33 cellular contexts compared by ENCODE assay signal in genomic region chr4:108946237-108946636, GRCh38.
"Had no signal": no experiment of that assay in that cellular context is flagged by ENCODE, and none has a peak within 500 bp of the region (broad histone marks: within the 10 kb centered on the region; RNA-seq: fewer than 3 reads in every experiment).

No MANE protein-coding gene starts in this region.

- H3K27me3 ChIP-seq: adrenal gland, ascending aorta, body of pancreas, brain microvascular endothelial cell, breast epithelium, cardiac muscle cell had no signal

- H3K4me1 ChIP-seq: adrenal gland, ascending aorta, body of pancreas, breast epithelium had no signal

- H3K9me3 ChIP-seq: adrenal gland, ascending aorta, body of pancreas, breast epithelium had no signal

- DNase-seq: activated effector memory CD4-positive, alpha-beta T cell treated with anti-CD3 and anti-CD28 coated beads, Interleukin-2, amount 50 U/mL, for 16 hours; activated effector memory CD4-positive, alpha-beta T cell treated with Interleukin-2 at 50 U/mL for 16 hours; activated gamma-delta T cell; activated gamma-delta T cell treated with Interleukin-2 at 50 U/mL for 16 hours; activated naive CD4-positive, alpha-beta T cell; activated naive CD4-positive, alpha-beta T cell treated with anti-CD3 and anti-CD28 coated beads for 36 hours; activated naive CD4-positive, alpha-beta T cell treated with anti-CD3 and anti-CD28 coated beads, Interleukin-2, amount 10 ng/mL, durations not matched to agents 7 days and 5 days; activated naive CD4-positive, alpha-beta T cell treated with anti-CD3 and anti-CD28 coated beads, Interleukin-2, amount 50 U/mL, for 16 hours; activated naive CD4-positive, alpha-beta T cell treated with Interleukin-2 at 50 U/mL for 16 hours; activated naive CD8-positive, alpha-beta T cell treated with anti-CD3 and anti-CD28 coated beads for 36 hours; activated naive CD8-positive, alpha-beta T cell treated with anti-CD3 and anti-CD28 coated beads, Interleukin-2, amount 10 ng/mL, durations not matched to agents 7 days and 5 days; activated naive CD8-positive, alpha-beta T cell treated with anti-CD3 and anti-CD28 coated beads, Interleukin-2, amount 50 U/mL, for 24 hours; activated T-cell treated with anti-CD3 and anti-CD28 coated beads, Interleukin-2, amount 50 U/mL, for 24 hours; activated T-cell treated with anti-CD3 and anti-CD28 coated beads, Interleukin-2, amount 50 U/mL, for 4 hours; activated T-cell treated with anti-CD3 and anti-CD28 coated beads, Interleukin-2, amount 50 U/mL, for 48 hours; activated T-cell treated with anti-CD3 and anti-CD28 coated beads, Interleukin-2, amount 50 U/mL, for 72 hours; adrenal gland; amniotic stem cell; amygdala; anterior cingulate cortex; aorta; body of pancreas; brain microvascular endothelial cell; caudate nucleus; central memory CD4-positive, alpha-beta T cell; cerebellar nuclear complex had no signal

- H3K36me3 ChIP-seq: adrenal gland, ascending aorta, brain microvascular endothelial cell, breast epithelium, cardiac muscle cell had no signal

- ATAC-seq: activated naive CD4-positive, alpha-beta T cell treated with anti-CD3 and anti-CD28 coated beads, Interleukin-2, amount 50 U/mL, for 72 hours; activated naive CD8-positive, alpha-beta T cell treated with anti-CD3 and anti-CD28 coated beads, Interleukin-2, amount 50 U/mL, for 24 hours; activated T-cell treated with anti-CD3 and anti-CD28 coated beads, Interleukin-2, amount 50 U/mL, for 4 hours; activated T-cell treated with anti-CD3 and anti-CD28 coated beads, Interleukin-2, amount 50 U/mL, for 72 hours; activated T-helper 17 cell treated with anti-CD3 and anti-CD28 coated beads, Interleukin-2, amount 50 U/mL, for 72 hours; body of pancreas had no signal

- H3K4me3 ChIP-seq: adrenal gland, ascending aorta, body of pancreas, breast epithelium, cardiac muscle cell had no signal

- FAIRE-seq: astrocyte, bronchial epithelial cell had no signal

- H3K27ac ChIP-seq: adrenal gland, ascending aorta, body of pancreas, brain microvascular endothelial cell, breast epithelium, cardiac muscle cell had no signal
